31 cellular contexts compared by ENCODE assay signal in genomic region chr10:132945894-132946255, GRCh38. TPM values are rescaled to one million over a fixed set of nuclear protein-coding genes. Genes with fewer than 3 reads are reported as not detected.
"Had no signal": no experiment of that assay in that cellular context is flagged by ENCODE, and none has a peak within 500 bp of the region (broad histone marks: within the 10 kb centered on the region; RNA-seq: fewer than 3 reads in every experiment).

No MANE protein-coding gene starts in this region.

- H3K4me3 Mint-ChIP-seq: activated CD4-positive, alpha-beta memory T cell treated with anti-CD3 and anti-CD28 coated beads, Interleukin-2, amount 10 ng/mL, durations not matched to agents 7 days and 5 days; activated CD4-positive, alpha-beta T cell treated with anti-CD3 and anti-CD28 coated beads, Interleukin-2, amount 10 ng/mL, durations not matched to agents 7 days and 5 days; activated naive CD4-positive, alpha-beta T cell treated with anti-CD3 and anti-CD28 coated beads, Interleukin-2, amount 10 ng/mL, durations not matched to agents 7 days and 5 days; activated T-cell treated with anti-CD3 and anti-CD28 coated beads, Interleukin-2, amount 50 U/mL, for 72 hours; dendritic cell treated with granulocyte-macrophage colony-stimulating factor and Interleukin-4, amounts not matched to agents 40 ng/mL and 50 ng/mL, for 4 days; endodermal cell; nephron progenitor cell; stimulated activated naive B cell treated with anti-CD40 and anti-IgM and Interleukin-4, amounts not matched to agents 10 μg/mL and 1 μg/mL and 100 μg/mL, for 72 hours; T-helper 17 cell had no signal

- H3K27ac ChIP-seq: epithelial cell of prostate, esophagus squamous epithelium, heart right ventricle, left lung, lower lobe of right lung, parathyroid adenoma, right atrium auricular region, stomach, thyroid gland, WERI-Rb-1 had no signal

- H3K27me3 ChIP-seq: thyroid gland had no signal

- H3K9me3 ChIP-seq: esophagus squamous epithelium, heart right ventricle, left lung, lower lobe of right lung, right atrium auricular region, stomach, thyroid gland had no signal

- ATAC-seq: activated T-cell treated with anti-CD3 and anti-CD28 coated beads, Interleukin-2, amount 50 U/mL, for 72 hours; heart right ventricle; left lung; SK-N-SH treated with all-trans-retinoic acid at 6 μM for 48 hours; stimulated activated naive B cell treated with anti-CD40 and anti-IgM and Interleukin-4, amounts not matched to agents 10 μg/mL and 1 μg/mL and 100 μg/mL, for 72 hours; T-helper 17 cell had no signal

- H3K9me3 Mint-ChIP-seq: activated CD4-positive, alpha-beta T cell treated with anti-CD3 and anti-CD28 coated beads, Interleukin-2, amount 10 ng/mL, durations not matched to agents 7 days and 5 days; dendritic cell treated with granulocyte-macrophage colony-stimulating factor and Interleukin-4, amounts not matched to agents 40 ng/mL and 50 ng/mL, for 4 days; endodermal cell; nephron progenitor cell had no signal

- H3K27ac Mint-ChIP-seq: activated CD4-positive, alpha-beta memory T cell treated with anti-CD3 and anti-CD28 coated beads, Interleukin-2, amount 10 ng/mL, durations not matched to agents 7 days and 5 days; activated CD4-positive, alpha-beta T cell treated with anti-CD3 and anti-CD28 coated beads, Interleukin-2, amount 10 ng/mL, durations not matched to agents 7 days and 5 days; activated naive CD4-positive, alpha-beta T cell treated with anti-CD3 and anti-CD28 coated beads, Interleukin-2, amount 10 ng/mL, durations not matched to agents 7 days and 5 days; activated T-cell treated with anti-CD3 and anti-CD28 coated beads, Interleukin-2, amount 50 U/mL, for 72 hours; dendritic cell treated with granulocyte-macrophage colony-stimulating factor and Interleukin-4, amounts not matched to agents 40 ng/mL and 50 ng/mL, for 4 days; endodermal cell; nephron progenitor cell; stimulated activated naive B cell treated with anti-CD40 and anti-IgM and Interleukin-4, amounts not matched to agents 10 μg/mL and 1 μg/mL and 100 μg/mL, for 72 hours; T-helper 17 cell had no signal

- H3K36me3 Mint-ChIP-seq: activated naive CD4-positive, alpha-beta T cell treated with anti-CD3 and anti-CD28 coated beads, Interleukin-2, amount 10 ng/mL, durations not matched to agents 7 days and 5 days; stimulated activated naive B cell treated with anti-CD40 and anti-IgM and Interleukin-4, amounts not matched to agents 10 μg/mL and 1 μg/mL and 100 μg/mL, for 72 hours had no signal

- H3K36me3 ChIP-seq: esophagus squamous epithelium, heart right ventricle, left lung, lower lobe of right lung, right atrium auricular region, stomach, thyroid gland, WERI-Rb-1 had no signal

- DNase-seq: activated CD4-positive, alpha-beta memory T cell treated with anti-CD3 and anti-CD28 coated beads, Interleukin-2, amount 10 ng/mL, durations not matched to agents 7 days and 5 days; activated CD4-positive, alpha-beta T cell treated with anti-CD3 and anti-CD28 coated beads, Interleukin-2, amount 10 ng/mL, durations not matched to agents 7 days and 5 days; activated naive CD4-positive, alpha-beta T cell treated with anti-CD3 and anti-CD28 coated beads, Interleukin-2, amount 10 ng/mL, durations not matched to agents 7 days and 5 days; activated T-cell treated with anti-CD3 and anti-CD28 coated beads for 4 hours; activated T-cell treated with anti-CD3 and anti-CD28 coated beads, Interleukin-2, amount 50 U/mL, for 72 hours; amniotic stem cell; central memory CD4-positive, alpha-beta T cell; endodermal cell; esophagus squamous epithelium; foreskin melanocyte; heart right ventricle; left lung; lower lobe of right lung; mesenchymal stem cell; nephron progenitor cell; stimulated activated CD4-positive, alpha-beta T cell treated with anti-CD3 and anti-CD28 coated beads, Interleukin-1b, Interleukin-23, amount 100 ng/mL, for 48 hours; stimulated activated CD4-positive, alpha-beta T cell treated with anti-CD3 and anti-CD28 coated beads, Interleukin-4, amount 100 ng/mL, for 4 hours; stimulated activated CD8-positive, alpha-beta memory T cell treated with anti-CD3 and anti-CD28 coated beads, Interleukin-4, amount 100 ng/mL, for 48 hours; stimulated activated naive B cell treated with anti-CD40 and anti-IgM and Interleukin-4, amounts not matched to agents 10 μg/mL and 1 μg/mL and 100 μg/mL, for 72 hours; stomach; T-helper 17 cell; T1000; thyroid gland; WERI-Rb-1 had no signal

- H3K4me3 ChIP-seq: esophagus squamous epithelium, heart right ventricle, left lung, lower lobe of right lung, right atrium auricular region, smooth muscle cell, stomach, thyroid gland had no signal

RNA-seq across cellular contexts. Expression of gene CFAP46, which starts 3.5 kb away (rescaled TPM):
- total RNA-seq: activated CD4-positive, alpha-beta memory T cell treated with anti-CD3 and anti-CD28 coated beads, Interleukin-2, amount 10 ng/mL, durations not matched to agents 7 days and 5 days; activated CD4-positive, alpha-beta T cell treated with anti-CD3 and anti-CD28 coated beads, Interleukin-2, amount 10 ng/mL, durations not matched to agents 7 days and 5 days; myocyte; T-helper 17 cell had no signal
